2 cellular contexts compared by ENCODE assay signal in genomic region chr5:123937230-123937629, GRCh38.
A peak's percentile ranks its signal among the peaks of the same experiment; 100 is the strongest.
TF ChIP-seq lines count a peak whose summit lies in the region.

No MANE protein-coding gene starts in this region.

TF ChIP-seq in K562, 482 proteins besides CTCF, POLR2A, EP300 and RAD21 (continued from another document):
- TF ChIP-seq, protein P1, sequence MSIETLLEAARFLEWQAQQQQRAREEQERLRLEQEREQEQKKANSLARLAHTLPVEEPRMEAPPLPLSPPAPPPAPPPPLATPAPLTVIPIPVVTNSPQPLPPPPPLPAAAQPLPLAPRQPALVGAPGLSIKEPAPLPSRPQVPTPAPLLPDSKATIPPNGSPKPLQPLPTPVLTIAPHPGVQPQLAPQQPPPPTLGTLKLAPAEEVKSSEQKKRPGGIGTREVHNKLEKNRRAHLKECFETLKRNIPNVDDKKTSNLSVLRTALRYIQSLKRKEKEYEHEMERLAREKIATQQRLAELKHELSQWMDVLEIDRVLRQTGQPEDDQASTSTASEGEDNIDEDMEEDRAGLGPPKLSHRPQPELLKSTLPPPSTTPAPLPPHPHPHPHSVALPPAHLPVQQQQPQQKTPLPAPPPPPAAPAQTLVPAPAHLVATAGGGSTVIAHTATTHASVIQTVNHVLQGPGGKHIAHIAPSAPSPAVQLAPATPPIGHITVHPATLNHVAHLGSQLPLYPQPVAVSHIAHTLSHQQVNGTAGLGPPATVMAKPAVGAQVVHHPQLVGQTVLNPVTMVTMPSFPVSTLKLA (conservative IDR thresholded peaks at IDR 0.05) = peak; percentile 57 to 64
- TF ChIP-seq TBL1XR1 (IDR thresholded peaks at IDR 0.05; ENCODE audit: low read length in 2 of 2) (no peak), MYC (IDR thresholded peaks at IDR 0.05; ENCODE audit: low read depth, low read length) (peak; percentile 76), MYC (CRISPR knock-in tag; IDR thresholded peaks at IDR 0.05; ENCODE audit: borderline replicate concordance, low read depth) (no peak), MGA (IDR thresholded peaks at IDR 0.05) (peak; percentile 62)
- TF ChIP-seq, protein P2, sequence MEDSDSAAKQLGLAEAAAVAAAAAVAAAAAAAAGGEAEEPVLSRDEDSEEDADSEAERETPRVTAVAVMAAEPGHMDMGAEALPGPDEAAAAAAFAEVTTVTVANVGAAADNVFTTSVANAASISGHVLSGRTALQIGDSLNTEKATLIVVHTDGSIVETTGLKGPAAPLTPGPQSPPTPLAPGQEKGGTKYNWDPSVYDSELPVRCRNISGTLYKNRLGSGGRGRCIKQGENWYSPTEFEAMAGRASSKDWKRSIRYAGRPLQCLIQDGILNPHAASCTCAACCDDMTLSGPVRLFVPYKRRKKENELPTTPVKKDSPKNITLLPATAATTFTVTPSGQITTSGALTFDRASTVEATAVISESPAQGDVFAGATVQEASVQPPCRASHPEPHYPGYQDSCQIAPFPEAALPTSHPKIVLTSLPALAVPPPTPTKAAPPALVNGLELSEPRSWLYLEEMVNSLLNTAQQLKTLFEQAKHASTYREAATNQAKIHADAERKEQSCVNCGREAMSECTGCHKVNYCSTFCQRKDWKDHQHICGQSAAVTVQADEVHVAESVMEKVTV (CRISPR knock-in tag; IDR thresholded peaks at IDR 0.05) = peak; percentile 67
- TF ChIP-seq, protein P3, sequence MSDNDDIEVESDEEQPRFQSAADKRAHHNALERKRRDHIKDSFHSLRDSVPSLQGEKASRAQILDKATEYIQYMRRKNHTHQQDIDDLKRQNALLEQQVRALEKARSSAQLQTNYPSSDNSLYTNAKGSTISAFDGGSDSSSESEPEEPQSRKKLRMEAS (CRISPR knock-in tag; IDR thresholded peaks at IDR 0.05) = 0 out of 2 replicates have a peak, but pooled peaks have one; percentile 44

TF ChIP-seq in HepG2, 621 proteins besides CTCF, POLR2A, EP300 and RAD21 (continued from another document and continues in another):
- TF ChIP-seq, protein P4, sequence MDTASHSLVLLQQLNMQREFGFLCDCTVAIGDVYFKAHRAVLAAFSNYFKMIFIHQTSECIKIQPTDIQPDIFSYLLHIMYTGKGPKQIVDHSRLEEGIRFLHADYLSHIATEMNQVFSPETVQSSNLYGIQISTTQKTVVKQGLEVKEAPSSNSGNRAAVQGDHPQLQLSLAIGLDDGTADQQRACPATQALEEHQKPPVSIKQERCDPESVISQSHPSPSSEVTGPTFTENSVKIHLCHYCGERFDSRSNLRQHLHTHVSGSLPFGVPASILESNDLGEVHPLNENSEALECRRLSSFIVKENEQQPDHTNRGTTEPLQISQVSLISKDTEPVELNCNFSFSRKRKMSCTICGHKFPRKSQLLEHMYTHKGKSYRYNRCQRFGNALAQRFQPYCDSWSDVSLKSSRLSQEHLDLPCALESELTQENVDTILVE (CRISPR knock-in tag; IDR thresholded peaks at IDR 0.05) = no peak
- TF ChIP-seq ZNF740 (CRISPR knock-in tag; IDR thresholded peaks at IDR 0.05) = no peak
- no peak for TF ChIP-seq SKIL (CRISPR knock-in tag; IDR thresholded peaks at IDR 0.05; ENCODE audit: borderline replicate concordance)
- no peak for TF ChIP-seq SOX13 (IDR thresholded peaks at IDR 0.05)
- TF ChIP-seq SOX13 (CRISPR knock-in tag; conservative IDR thresholded peaks at IDR 0.05 in 1 of 2, IDR thresholded peaks at IDR 0.05 in 1 of 2) = no peak
- no peak for TF ChIP-seq ZNF431 (CRISPR knock-in tag; IDR thresholded peaks at IDR 0.05; ENCODE audit: borderline replicate concordance, low read depth)
- TF ChIP-seq NFE2L2 (IDR thresholded peaks at IDR 0.05; ENCODE audit: low read length) = no peak
- TF ChIP-seq EEA1 (CRISPR knock-in tag; IDR thresholded peaks at IDR 0.05; ENCODE audit: borderline replicate concordance) = no peak
- TF ChIP-seq, protein P5, sequence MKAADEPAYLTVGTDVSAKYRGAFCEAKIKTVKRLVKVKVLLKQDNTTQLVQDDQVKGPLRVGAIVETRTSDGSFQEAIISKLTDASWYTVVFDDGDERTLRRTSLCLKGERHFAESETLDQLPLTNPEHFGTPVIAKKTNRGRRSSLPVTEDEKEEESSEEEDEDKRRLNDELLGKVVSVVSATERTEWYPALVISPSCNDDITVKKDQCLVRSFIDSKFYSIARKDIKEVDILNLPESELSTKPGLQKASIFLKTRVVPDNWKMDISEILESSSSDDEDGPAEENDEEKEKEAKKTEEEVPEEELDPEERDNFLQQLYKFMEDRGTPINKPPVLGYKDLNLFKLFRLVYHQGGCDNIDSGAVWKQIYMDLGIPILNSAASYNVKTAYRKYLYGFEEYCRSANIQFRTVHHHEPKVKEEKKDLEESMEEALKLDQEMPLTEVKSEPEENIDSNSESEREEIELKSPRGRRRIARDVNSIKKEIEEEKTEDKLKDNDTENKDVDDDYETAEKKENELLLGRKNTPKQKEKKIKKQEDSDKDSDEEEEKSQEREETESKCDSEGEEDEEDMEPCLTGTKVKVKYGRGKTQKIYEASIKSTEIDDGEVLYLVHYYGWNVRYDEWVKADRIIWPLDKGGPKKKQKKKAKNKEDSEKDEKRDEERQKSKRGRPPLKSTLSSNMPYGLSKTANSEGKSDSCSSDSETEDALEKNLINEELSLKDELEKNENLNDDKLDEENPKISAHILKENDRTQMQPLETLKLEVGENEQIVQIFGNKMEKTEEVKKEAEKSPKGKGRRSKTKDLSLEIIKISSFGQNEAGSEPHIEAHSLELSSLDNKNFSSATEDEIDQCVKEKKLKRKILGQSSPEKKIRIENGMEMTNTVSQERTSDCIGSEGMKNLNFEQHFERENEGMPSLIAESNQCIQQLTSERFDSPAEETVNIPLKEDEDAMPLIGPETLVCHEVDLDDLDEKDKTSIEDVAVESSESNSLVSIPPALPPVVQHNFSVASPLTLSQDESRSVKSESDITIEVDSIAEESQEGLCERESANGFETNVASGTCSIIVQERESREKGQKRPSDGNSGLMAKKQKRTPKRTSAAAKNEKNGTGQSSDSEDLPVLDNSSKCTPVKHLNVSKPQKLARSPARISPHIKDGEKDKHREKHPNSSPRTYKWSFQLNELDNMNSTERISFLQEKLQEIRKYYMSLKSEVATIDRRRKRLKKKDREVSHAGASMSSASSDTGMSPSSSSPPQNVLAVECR (CRISPR knock-in tag; IDR thresholded peaks at IDR 0.05; ENCODE audit: borderline replicate concordance) = no peak
- TF ChIP-seq HMG20A (CRISPR knock-in tag; IDR thresholded peaks at IDR 0.05; ENCODE audit: borderline replicate concordance) = no peak
- TF ChIP-seq EHMT2 (IDR thresholded peaks at IDR 0.05; ENCODE audit: borderline replicate concordance, low read depth, low read length) = no peak
- TF ChIP-seq TFDP1 (CRISPR knock-in tag; IDR thresholded peaks at IDR 0.05; ENCODE audit: borderline replicate concordance) = peak; percentile 68; the same call in 1 of the 2 replicates
- 0 out of 2 replicates have a peak, but pooled peaks have one; percentile 42 for TF ChIP-seq CBX5 (CRISPR knock-in tag; IDR thresholded peaks at IDR 0.05; ENCODE audit: borderline replicate concordance)
- no peak for TF ChIP-seq PITX1 (CRISPR knock-in tag; IDR thresholded peaks at IDR 0.05)
- no peak for TF ChIP-seq CEBPG (CRISPR knock-in tag; IDR thresholded peaks at IDR 0.05)
- TF ChIP-seq GATAD2A (CRISPR knock-in tag; IDR thresholded peaks at IDR 0.05) = 0 out of 2 replicates have a peak, but pooled peaks have one; percentile 26
- peak; percentile 86 for TF ChIP-seq MYC (CRISPR knock-in tag; IDR thresholded peaks at IDR 0.05; ENCODE audit: borderline replicate concordance)
- no peak for TF ChIP-seq ZNF3 (CRISPR knock-in tag; IDR thresholded peaks at IDR 0.05)
- TF ChIP-seq ZNF281 (CRISPR knock-in tag; IDR thresholded peaks at IDR 0.05; ENCODE audit: borderline replicate concordance) = peak; percentile 39; the same call in 1 of the 2 replicates
- peak; percentile 78 for TF ChIP-seq SMC3 (IDR thresholded peaks at IDR 0.05; ENCODE audit: low read length)
- TF ChIP-seq ATF7 (IDR thresholded peaks at IDR 0.05) = no peak
- TF ChIP-seq ATF7 (CRISPR knock-in tag; IDR thresholded peaks at IDR 0.05) = no peak
- TF ChIP-seq ZKSCAN1 (IDR thresholded peaks at IDR 0.05; ENCODE audit: low read length) = peak; percentile 68; the same call in 1 of the 2 replicates
- TF ChIP-seq RARA (CRISPR knock-in tag; IDR thresholded peaks at IDR 0.05) = no peak
- no peak for TF ChIP-seq PHF8 (CRISPR knock-in tag; IDR thresholded peaks at IDR 0.05)
- TF ChIP-seq, protein P6, sequence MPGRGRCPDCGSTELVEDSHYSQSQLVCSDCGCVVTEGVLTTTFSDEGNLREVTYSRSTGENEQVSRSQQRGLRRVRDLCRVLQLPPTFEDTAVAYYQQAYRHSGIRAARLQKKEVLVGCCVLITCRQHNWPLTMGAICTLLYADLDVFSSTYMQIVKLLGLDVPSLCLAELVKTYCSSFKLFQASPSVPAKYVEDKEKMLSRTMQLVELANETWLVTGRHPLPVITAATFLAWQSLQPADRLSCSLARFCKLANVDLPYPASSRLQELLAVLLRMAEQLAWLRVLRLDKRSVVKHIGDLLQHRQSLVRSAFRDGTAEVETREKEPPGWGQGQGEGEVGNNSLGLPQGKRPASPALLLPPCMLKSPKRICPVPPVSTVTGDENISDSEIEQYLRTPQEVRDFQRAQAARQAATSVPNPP (CRISPR knock-in tag; IDR thresholded peaks at IDR 0.05) = no peak
- no peak for TF ChIP-seq ZNF441 (CRISPR knock-in tag; IDR thresholded peaks at IDR 0.05; ENCODE audit: borderline replicate concordance)
- TF ChIP-seq ZEB1 (IDR thresholded peaks at IDR 0.05; ENCODE audit: insufficient replicate concordance, low read depth) = no peak
- no peak for TF ChIP-seq KLF13 (CRISPR knock-in tag; IDR thresholded peaks at IDR 0.05)
- no peak for TF ChIP-seq MXI1 (IDR thresholded peaks at IDR 0.05; ENCODE audit: borderline replicate concordance, low read depth, low read length)
- TF ChIP-seq ONECUT2 (CRISPR knock-in tag; IDR thresholded peaks at IDR 0.05) = no peak
- TF ChIP-seq FUBP1 (CRISPR knock-in tag; IDR thresholded peaks at IDR 0.05; ENCODE audit: borderline replicate concordance) = no peak
- peak; percentile 95 for TF ChIP-seq STAG1 (CRISPR knock-in tag; IDR thresholded peaks at IDR 0.05)
- 0 out of 2 replicates have a peak, but pooled peaks have one; percentile 11 for TF ChIP-seq DRAP1 (CRISPR knock-in tag; IDR thresholded peaks at IDR 0.05)
- TF ChIP-seq BORCS8-MEF2B (CRISPR knock-in tag; IDR thresholded peaks at IDR 0.05) = 0 out of 2 replicates have a peak, but pooled peaks have one; percentile 27
- TF ChIP-seq, protein P3 (IDR thresholded peaks at IDR 0.05) = peak; percentile 86
